Comparison of ENCODE assay signal across 9 cellular contexts in genomic region chr6:31736768-31737314, GRCh38. TPM values are rescaled to one million over a fixed set of nuclear protein-coding genes. Genes with fewer than 3 reads are reported as not detected.
A peak's percentile ranks its signal among the peaks of the same experiment; 100 is the strongest.
DNase-seq lines count a peak whose midpoint lies in the region; ATAC-seq and TF ChIP-seq lines count a peak whose summit lies in the region.
"Had no signal": no experiment of that assay in that cellular context is flagged by ENCODE, and none has a peak within 500 bp of the region (broad histone marks: within the 10 kb centered on the region; RNA-seq: fewer than 3 reads in every experiment).

No MANE protein-coding gene starts in this region.

- H3K9me3 ChIP-seq in ES-I3 (ENCODE audit: control insufficient read depth, insufficient read depth, low read length) (no peaks in the 10 kb centered on the region), SJSA1 (replicated peaks) (no peaks in the 10 kb centered on the region), fibroblast of lung (ENCODE audit: control insufficient read depth, insufficient read depth, low read depth, low read length) (no peaks in the 10 kb centered on the region)

- H3K9ac ChIP-seq in ES-I3 (ENCODE audit: low read depth, low read length) = peak overlapping the region; percentile 100
- peak overlapping the region; percentile 77 for H3K9ac ChIP-seq in fibroblast of lung (ENCODE audit: insufficient read depth, low read length)
- H3K9ac ChIP-seq in rectal smooth muscle tissue (ENCODE audit: low read length) = no peak overlapping the region

- H3K4me3 ChIP-seq in SJSA1 = peak overlapping the region; percentile 53
- peak overlapping the region; percentile 89 to 99 (median 97) for H3K4me3 ChIP-seq in fibroblast of lung (replicated peaks in 1 of 4; ENCODE audit: control extremely low read depth in 1 of 4, insufficient read depth in 1 of 4, low read depth in 3 of 4, low read length in 4 of 4)
- peak overlapping the region; percentile 98 for H3K4me3 ChIP-seq in rectal smooth muscle tissue (ENCODE audit: low read length)

- DNase-seq in SJSA1 (ENCODE audit: low read depth in 1 of 2, low spot score in 2 of 2) (no peak), fibroblast of lung (ENCODE audit: low read depth in 2 of 2) (no peak), hepatic stellate cell (ENCODE audit: low spot score) (no peak), HT-29 (ENCODE audit: low spot score) (no peak), head of caudate nucleus (no peak)

- H3K27me3 ChIP-seq in SJSA1 (replicated peaks) (no peaks in the 10 kb centered on the region), fibroblast of lung (ENCODE audit: control insufficient read depth, insufficient read depth, low read length) (no peaks in the 10 kb centered on the region), rectal smooth muscle tissue (ENCODE audit: control insufficient read depth, insufficient read depth, low read length) (no peaks in the 10 kb centered on the region)

- peaks cover 52% of the 10 kb centered on the region for H3K79me2 ChIP-seq in fibroblast of lung (ENCODE audit: control insufficient read depth, insufficient read depth, low read length)

- no peak for TF ChIP-seq CTCF in fibroblast of lung (conservative IDR thresholded peaks at IDR 0.05 in 1 of 2, IDR thresholded peaks at IDR 0.05 in 1 of 2; ENCODE audit: low read depth in 1 of 2, low read length in 2 of 2)

- H3K27ac ChIP-seq in SJSA1 = peak overlapping the region; percentile 78
- H3K27ac ChIP-seq in fibroblast of lung (ENCODE audit: insufficient read depth, low read length) = peak overlapping the region; percentile 88
- H3K27ac ChIP-seq in rectal smooth muscle tissue (ENCODE audit: low read depth, low read length) = peak overlapping the region; percentile 92

- intact Hi-C loops in head of caudate nucleus (cut with DNase I) = loop anchor here (5.0 kb wide), 1 partner anchor 60 kb away; the partner anchor contains the start of gene VARS1

- no peak for ATAC-seq in GM19023 (IDR thresholded peaks at IDR 0.05; ENCODE audit: unreplicated experiment)

- peak overlapping the region; percentile 98 for H3K4me2 ChIP-seq in fibroblast of lung (ENCODE audit: extremely low read depth, insufficient read depth, low read length)

- H4K20me1 ChIP-seq in fibroblast of lung (ENCODE audit: control insufficient read depth, extremely low read depth, insufficient read depth, low read length) = no peaks in the 10 kb centered on the region

- peaks cover 21% of the 10 kb centered on the region for H3K36me3 ChIP-seq in ES-I3 (ENCODE audit: insufficient read depth, low read length)
- peaks cover 52% of the 10 kb centered on the region for H3K36me3 ChIP-seq in SJSA1
- peaks cover 15% of the 10 kb centered on the region for H3K36me3 ChIP-seq in fibroblast of lung (ENCODE audit: control insufficient read depth, insufficient read depth, low read length)
- peaks cover 20% of the 10 kb centered on the region for H3K36me3 ChIP-seq in rectal smooth muscle tissue (ENCODE audit: control insufficient read depth, insufficient read depth, low read length)

- peak overlapping the region; percentile 41 for H2AFZ ChIP-seq in fibroblast of lung (ENCODE audit: low read length)

- H3K4me1 ChIP-seq in ES-I3 (ENCODE audit: insufficient read depth, low read length) (peaks cover 22% of the 10 kb centered on the region), SJSA1 (replicated peaks) (peaks cover 48% of the 10 kb centered on the region), fibroblast of lung (ENCODE audit: control insufficient read depth, extremely low read depth, insufficient read depth, low read length) (peaks cover 32% of the 10 kb centered on the region), rectal smooth muscle tissue (ENCODE audit: control insufficient read depth, insufficient read depth, low read length) (peaks cover 15% of the 10 kb centered on the region)

RNA-seq across cellular contexts. Expression of gene CLIC1, which starts 0.5 kb away (rescaled TPM):
- total RNA-seq in SJSA1 (2014; rRNA removed; shearing (Covaris generic)) = 1,071 and 1,205 TPM in 2 replicates
- total RNA-seq in fibroblast of lung = 439 and 615 TPM in 2 replicates
- 639 and 788 TPM in 2 replicates for polyA plus RNA-seq in fibroblast of lung
- polyA plus RNA-seq in fibroblast of lung (2012) = 639 and 789 TPM in 2 replicates
- 590 and 827 TPM in 2 replicates for polyA minus RNA-seq in fibroblast of lung (ENCODE audit: low replicate concordance)
- total RNA-seq in HT-29 (2014; rRNA removed; shearing (Covaris generic)) = 914 and 960 TPM in 2 replicates

RNA-seq across cellular contexts. Expression of gene MSH5, which starts 3.0 kb away (rescaled TPM):
- 3.9 and 16.7 TPM in 2 replicates for total RNA-seq in SJSA1 (2014; rRNA removed; shearing (Covaris generic))
- total RNA-seq in fibroblast of lung = 2.3 and 4.3 TPM in 2 replicates
- polyA plus RNA-seq in fibroblast of lung = 6.0 and 11.1 TPM in 2 replicates
- polyA plus RNA-seq in fibroblast of lung (2012) = 2.3 and 4.8 TPM in 2 replicates
- polyA minus RNA-seq in fibroblast of lung (ENCODE audit: low replicate concordance) = 1.6 and 28.4 TPM in 2 replicates
- 19.6 and 20.9 TPM in 2 replicates for total RNA-seq in HT-29 (2014; rRNA removed; shearing (Covaris generic))

RNA-seq across cellular contexts. Expression of gene DDAH2, which starts 7.7 kb away (rescaled TPM):
- 80.0 and 128 TPM in 2 replicates for total RNA-seq in SJSA1 (2014; rRNA removed; shearing (Covaris generic))
- 97.3 and 119 TPM in 2 replicates for total RNA-seq in fibroblast of lung
- 42.5 and 43.4 TPM in 2 replicates for polyA plus RNA-seq in fibroblast of lung
- polyA plus RNA-seq in fibroblast of lung (2012) = 87.3 and 98.9 TPM in 2 replicates
- 144 and 170 TPM in 2 replicates for polyA minus RNA-seq in fibroblast of lung (ENCODE audit: low replicate concordance)
- total RNA-seq in HT-29 (2014; rRNA removed; shearing (Covaris generic)) = 107 and 116 TPM in 2 replicates

RNA-seq across cellular contexts. Expression of gene MPIG6B, which starts 13.7 kb away (rescaled TPM):
- not detected in 2 replicates for total RNA-seq in SJSA1 (2014; rRNA removed; shearing (Covaris generic))
- not detected in 2 replicates for total RNA-seq in fibroblast of lung
- polyA plus RNA-seq in fibroblast of lung = not detected in 2 replicates
- not detected in 2 replicates for polyA plus RNA-seq in fibroblast of lung (2012)
- polyA minus RNA-seq in fibroblast of lung (ENCODE audit: low replicate concordance) = not detected in 2 replicates
- total RNA-seq in HT-29 (2014; rRNA removed; shearing (Covaris generic)) = 0.18 TPM in 1 of 2 replicates, not detected in the other
- total RNA-seq: glomerular endothelial cell had no signal

RNA-seq across cellular contexts. Expression of gene LY6G6C, which starts 15.3 kb away (rescaled TPM):
- not detected in 2 replicates for total RNA-seq in SJSA1 (2014; rRNA removed; shearing (Covaris generic))
- total RNA-seq in fibroblast of lung = not detected in 2 replicates
- not detected in 2 replicates for polyA plus RNA-seq in fibroblast of lung
- polyA plus RNA-seq in fibroblast of lung (2012) = 0.16 TPM in 1 of 2 replicates, not detected in the other
- polyA minus RNA-seq in fibroblast of lung (ENCODE audit: low replicate concordance) = 1.1 TPM in 1 of 2 replicates, not detected in the other
- not detected in 2 replicates for total RNA-seq in HT-29 (2014; rRNA removed; shearing (Covaris generic))
- total RNA-seq: glomerular endothelial cell had no signal
